32 cellular contexts compared by ENCODE assay signal in genomic region chr9:85319946-85320345, GRCh38.
"Had no signal": no experiment of that assay in that cellular context is flagged by ENCODE, and none has a peak within 500 bp of the region (broad histone marks: within the 10 kb centered on the region; RNA-seq: fewer than 3 reads in every experiment).

No MANE protein-coding gene starts in this region.

- H3K27me3 ChIP-seq: adrenal gland, body of pancreas, esophagus squamous epithelium had no signal

- H3K9me3 Mint-ChIP-seq: effector memory CD8-positive, alpha-beta T cell; T-helper 2 cell treated with Interferon-gamma antibody and Interleukin-4, amounts not matched to agents 5 μg/mL and 100 μg/mL, for 36 hours had no signal

- H3K36me3 Mint-ChIP-seq: activated naive CD8-positive, alpha-beta T cell treated with anti-CD3 and anti-CD28 coated beads for 36 hours had no signal

- H3K4me1 ChIP-seq: adrenal gland, body of pancreas, esophagus squamous epithelium had no signal

- H3K27me3 Mint-ChIP-seq: activated CD8-positive, alpha-beta T cell treated with anti-CD3 and anti-CD28 coated beads for 36 hours had no signal

- H3K9me3 ChIP-seq: adrenal gland, esophagus squamous epithelium had no signal

- H3K4me1 Mint-ChIP-seq: activated B cell treated with CpG ODN at 0.5 μM for 24 hours; activated naive CD8-positive, alpha-beta T cell treated with anti-CD3 and anti-CD28 coated beads for 36 hours; activated naive CD8-positive, alpha-beta T cell treated with anti-CD3 and anti-CD28 coated beads, Interleukin-2, amount 50 U/mL, for 24 hours; activated T-helper 17 cell treated with anti-CD3 and anti-CD28 coated beads, Interleukin-2, amount 50 U/mL, for 72 hours; T-helper 17 cell had no signal

- H3K36me3 ChIP-seq: adrenal gland, esophagus squamous epithelium, WERI-Rb-1 had no signal

- ATAC-seq: activated CD4-positive, CD25-positive, alpha-beta regulatory T cell treated with anti-CD3 and anti-CD28 coated beads, Interleukin-2, amount 50 U/mL, for 24 hours; activated CD8-positive, alpha-beta T cell treated with anti-CD3 and anti-CD28 coated beads for 36 hours; activated naive CD8-positive, alpha-beta T cell treated with anti-CD3 and anti-CD28 coated beads, Interleukin-2, amount 50 U/mL, for 24 hours; activated T-cell treated with anti-CD3 and anti-CD28 coated beads, Interleukin-2, amount 50 U/mL, for 4 hours; activated T-helper 17 cell treated with anti-CD3 and anti-CD28 coated beads, Interleukin-2, amount 50 U/mL, for 72 hours; body of pancreas; effector memory CD8-positive, alpha-beta T cell; T-helper 17 cell had no signal

- H3K27ac Mint-ChIP-seq: activated B cell treated with CpG ODN at 0.5 μM for 24 hours; activated CD8-positive, alpha-beta T cell treated with anti-CD3 and anti-CD28 coated beads for 36 hours; activated naive CD8-positive, alpha-beta T cell treated with anti-CD3 and anti-CD28 coated beads for 36 hours; activated naive CD8-positive, alpha-beta T cell treated with anti-CD3 and anti-CD28 coated beads, Interleukin-2, amount 50 U/mL, for 24 hours; activated T-helper 17 cell treated with anti-CD3 and anti-CD28 coated beads, Interleukin-2, amount 50 U/mL, for 72 hours; effector memory CD8-positive, alpha-beta T cell; T-helper 17 cell; T-helper 2 cell treated with Interferon-gamma antibody and Interleukin-4, amounts not matched to agents 5 μg/mL and 100 μg/mL, for 36 hours had no signal

- H3K4me3 ChIP-seq: adrenal gland, body of pancreas, esophagus squamous epithelium had no signal

- DNase-seq: activated B cell treated with CpG ODN at 0.5 μM for 24 hours; activated CD4-positive, alpha-beta T cell treated with anti-CD3 and anti-CD28 coated beads for 48 hours; activated CD4-positive, alpha-beta T cell treated with anti-CD3 and anti-CD28 coated beads, Interleukin-2, amount 50 U/mL, for 1 hour; activated CD4-positive, alpha-beta T cell treated with anti-CD3 and anti-CD28 coated beads, Interleukin-2, amount 50 U/mL, for 48 hours; activated CD8-positive, alpha-beta memory T cell treated with anti-CD3 and anti-CD28 coated beads for 24 hours; activated CD8-positive, alpha-beta T cell treated with anti-CD3 and anti-CD28 coated beads for 36 hours; activated effector memory CD4-positive, alpha-beta T cell treated with Interleukin-2 at 50 U/mL for 16 hours; activated gamma-delta T cell treated with Interleukin-2 at 50 U/mL for 16 hours; activated naive CD4-positive, alpha-beta T cell treated with anti-CD3 and anti-CD28 coated beads, Interleukin-2, amount 50 U/mL, for 16 hours; activated naive CD4-positive, alpha-beta T cell treated with Interleukin-2 at 50 U/mL for 16 hours; activated naive CD8-positive, alpha-beta T cell treated with anti-CD3 and anti-CD28 coated beads for 36 hours; activated naive CD8-positive, alpha-beta T cell treated with anti-CD3 and anti-CD28 coated beads, Interleukin-2, amount 50 U/mL, for 24 hours; activated T-cell treated with anti-CD3 and anti-CD28 coated beads, Interleukin-2, amount 50 U/mL, for 4 hours; adrenal gland; amygdala; aorta; body of pancreas; caudate nucleus; cortex of kidney; dermis blood vessel endothelial cell; effector CD4-positive, alpha-beta T cell; effector memory CD8-positive, alpha-beta T cell; esophagus squamous epithelium; foreskin melanocyte; T-helper 1 cell; T-helper 17 cell; T1000; WERI-Rb-1 had no signal

- H3K27ac ChIP-seq: adrenal gland, body of pancreas, epithelial cell of prostate, esophagus squamous epithelium, WERI-Rb-1 had no signal

- H3K4me3 Mint-ChIP-seq: activated B cell treated with CpG ODN at 0.5 μM for 24 hours; activated CD8-positive, alpha-beta T cell treated with anti-CD3 and anti-CD28 coated beads for 36 hours; activated naive CD8-positive, alpha-beta T cell treated with anti-CD3 and anti-CD28 coated beads for 36 hours; activated naive CD8-positive, alpha-beta T cell treated with anti-CD3 and anti-CD28 coated beads, Interleukin-2, amount 50 U/mL, for 24 hours; activated T-cell treated with anti-CD3 and anti-CD28 coated beads, Interleukin-2, amount 50 U/mL, for 4 hours; activated T-helper 17 cell treated with anti-CD3 and anti-CD28 coated beads, Interleukin-2, amount 50 U/mL, for 72 hours; effector memory CD8-positive, alpha-beta T cell; T-helper 17 cell; T-helper 2 cell treated with Interferon-gamma antibody and Interleukin-4, amounts not matched to agents 5 μg/mL and 100 μg/mL, for 36 hours had no signal
